Comparison of ENCODE assay signal across 15 cellular contexts in the genomic region with DNA sequence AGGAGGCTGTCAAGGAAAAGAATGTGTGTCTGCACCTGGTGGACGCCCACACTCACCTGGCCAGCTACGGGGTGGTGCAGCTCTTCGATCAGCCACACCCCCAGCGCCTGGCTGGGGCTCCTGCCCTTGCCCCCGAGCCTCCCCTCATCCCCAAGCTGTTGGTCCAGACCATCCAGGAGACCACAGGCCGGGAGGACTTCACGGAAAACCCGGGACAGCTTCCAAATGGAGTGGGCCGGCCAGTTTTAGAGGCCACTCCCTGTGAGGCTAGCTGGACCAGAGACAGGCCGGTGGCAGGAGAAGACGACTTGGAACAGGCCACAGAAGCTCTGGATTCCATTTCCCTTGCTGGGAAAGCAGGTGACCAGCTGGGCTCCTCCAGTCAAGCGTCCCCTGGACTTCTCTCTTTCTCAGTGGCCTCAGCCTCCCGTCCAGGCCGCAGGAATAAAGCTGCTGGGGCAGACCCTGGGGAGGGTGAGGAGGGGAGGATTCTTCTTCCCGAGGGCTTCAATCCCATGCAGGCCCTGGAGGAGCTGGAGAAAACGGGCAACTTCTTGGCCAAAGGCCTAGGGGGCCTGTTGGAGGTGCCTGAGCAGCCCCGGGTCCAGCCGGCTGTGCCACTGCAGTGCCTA. TPM values are rescaled to one million over a fixed set of nuclear protein-coding genes. Genes with fewer than 3 reads are reported as not detected.
A peak's percentile ranks its signal among the peaks of the same experiment; 100 is the strongest.
DNase-seq lines count a peak whose midpoint lies in the region; ATAC-seq, FAIRE-seq and TF ChIP-seq lines count a peak whose summit lies in the region.
"Had no signal": no experiment of that assay in that cellular context is flagged by ENCODE, and none has a peak within 500 bp of the region (broad histone marks: within the 10 kb centered on the region; RNA-seq: fewer than 3 reads in every experiment).

No MANE protein-coding gene starts in this region.

- H3K4me3 ChIP-seq in K562, result no peak overlapping the region

- peaks cover 10% of the 10 kb centered on the region; the same call in 1 of the 3 replicates for H3K36me3 ChIP-seq in K562 (ENCODE audit: control insufficient read depth, insufficient read depth, low read length)

- in situ Hi-C loops in K562 (cut with MboI), result no loop called here

- ATAC-seq in natural killer cell treated with Interleukin-12 subunit alpha and Interleukin-12 subunit beta and Interleukin-15 and Interleukin-18, amount 100 ng/mL, for 72 hours, result no peak
- ATAC-seq in natural killer cell (no peak), K562 (no peak)
- ATAC-seq: CD8-positive, alpha-beta T cell had no signal

- no peaks in the 10 kb centered on the region for H3K9me3 ChIP-seq in K562 (replicated peaks; ENCODE audit: control insufficient read depth, insufficient read depth, low read depth, low read length)
- H3K9me3 ChIP-seq: BE2C had no signal

- TF ChIP-seq RAD21 in K562 (CRISPR knock-in tag; conservative IDR thresholded peaks at IDR 0.05 in 1 of 2, IDR thresholded peaks at IDR 0.05 in 1 of 2), result no peak

- H3K27ac ChIP-seq in K562 (ENCODE audit: extremely low read depth, low read depth, low read length), result no peak overlapping the region

- peaks cover 30 to 74% of the 10 kb centered on the region in 2 experiments for H3K4me1 ChIP-seq in K562 (replicated peaks in 1 of 2; ENCODE audit: control insufficient read depth in 2 of 2, insufficient read depth in 2 of 2, low read length in 2 of 2)

- FAIRE-seq in K562 (lab: Jason Lieb, UNC), result no peak

- H3K27me3 ChIP-seq in K562 (ENCODE audit: control insufficient read depth in 2 of 2, insufficient read depth in 2 of 2, low read length in 2 of 2), result no peaks in the 10 kb centered on the region
- H3K27me3 ChIP-seq: BE2C had no signal

- POLR2A ChIA-PET in K562 (lab: Yijun Ruan, JAX), result interaction anchor here (0.8 to 4.4 kb wide), 3 partner anchors 10 to 53 kb away, joined by 3 to 25 read pairs (median 4); no protein-coding TSS in a partner anchor

- CTCF ChIA-PET in K562 (lab: Yijun Ruan, JAX; ENCODE audit: low intra/inter-chr PET ratio), result no interaction called here

- TF ChIP-seq EP300 in K562 (IDR thresholded peaks at IDR 0.05; ENCODE audit: low read length), result no peak

- peaks cover 24 to 26% of the 10 kb centered on the region in 2 donors for H3K4me1 Mint-ChIP-seq in natural killer cell treated with Interleukin-12 subunit alpha and Interleukin-12 subunit beta and Interleukin-15 and Interleukin-18, amount 100 ng/mL, for 72 hours (ENCODE audit: low read depth in 2 of 2)
- peaks cover 20 to 41% of the 10 kb centered on the region in 2 donors for H3K4me1 Mint-ChIP-seq in natural killer cell
- peaks cover 25% of the 10 kb centered on the region for H3K4me1 Mint-ChIP-seq in nephron

- no peaks in the 10 kb centered on the region for H3K9me1 ChIP-seq in K562 (ENCODE audit: control insufficient read depth, insufficient read depth, low read length)

- no TSS peak for BruUV-seq in K562 (replicated peaks; lab: Mats Ljungman, UMichigan)

- peak overlapping the region in 1 of 2 experiments; percentile 26; a peak in 1 of 4 replicates for H3K9ac ChIP-seq in K562 (ENCODE audit: insufficient read depth in 1 of 2, low read depth in 2 of 2, low read length in 2 of 2)

- intact Hi-C loops in natural killer cell (cut with micrococcal nuclease), result no loop called here
- intact Hi-C loops in K562 (cut with micrococcal nuclease), result no loop called here

- H3K27ac Mint-ChIP-seq in natural killer cell treated with Interleukin-12 subunit alpha and Interleukin-12 subunit beta and Interleukin-15 and Interleukin-18, amount 100 ng/mL, for 72 hours, result no peak overlapping the region
- H3K27ac Mint-ChIP-seq in natural killer cell, result no peak overlapping the region
- no peak overlapping the region for H3K27ac Mint-ChIP-seq in nephron
- H3K27ac Mint-ChIP-seq: CD8-positive, alpha-beta T cell had no signal

- WGBS in K562 (ENCODE audit: insufficient coverage, low coverage, missing lambda C conversion rate), result 81% methylated on average over 10 of the region's 18 CpGs

- no peaks in the 10 kb centered on the region for H3K27me3 Mint-ChIP-seq in natural killer cell treated with Interleukin-12 subunit alpha and Interleukin-12 subunit beta and Interleukin-15 and Interleukin-18, amount 100 ng/mL, for 72 hours
- H3K27me3 Mint-ChIP-seq in natural killer cell (ENCODE audit: low read depth in 2 of 2), result no peaks in the 10 kb centered on the region
- no peaks in the 10 kb centered on the region for H3K27me3 Mint-ChIP-seq in nephron (ENCODE audit: low read depth)
- H3K27me3 Mint-ChIP-seq: IgD-negative memory B cell had no signal

- no peaks in the 10 kb centered on the region for H3K9me3 Mint-ChIP-seq in natural killer cell treated with Interleukin-12 subunit alpha and Interleukin-12 subunit beta and Interleukin-15 and Interleukin-18, amount 100 ng/mL, for 72 hours
- no peaks in the 10 kb centered on the region for H3K9me3 Mint-ChIP-seq in natural killer cell
- H3K9me3 Mint-ChIP-seq in nephron, result no peaks in the 10 kb centered on the region
- H3K9me3 Mint-ChIP-seq: CD8-positive, alpha-beta T cell; IgD-negative memory B cell had no signal

- H3K4me2 ChIP-seq in K562 (ENCODE audit: insufficient read depth, low read length), result no peak overlapping the region

- H3K79me2 ChIP-seq in K562 (ENCODE audit: control insufficient read depth, insufficient read depth, low read length), result peaks cover 15% of the 10 kb centered on the region; the same call in 2 of the 3 replicates

- DNase-seq in natural killer cell treated with Interleukin-12 subunit alpha and Interleukin-12 subunit beta and Interleukin-15 and Interleukin-18, amount 100 ng/mL, for 72 hours (ENCODE audit: low spot score), result peak; percentile 55
- DNase-seq in natural killer cell (no peak), K562 (ENCODE audit: extremely low read depth in 1 of 4, low spot score in 3 of 4) (no peak), NCI-H526 treated with DMSO at 0.1 percent for 48 hours (lab: John Stamatoyannopoulos, UW) (no peak), NAMALWA (ENCODE audit: low spot score) (no peak)
- DNase-seq in stimulated activated CD4-positive, alpha-beta T cell treated with anti-CD3 and anti-CD28 coated beads, Interleukin-4, amount 100 ng/mL, for 24 hours, result no peak
- DNase-seq: ACHN; BE2C; CD8-positive, alpha-beta T cell; GOT3; NCI-H146; NCI-H2081 treated with DMSO at 0.1 percent for 48 hours; NCI-H524 had no signal

- H3K36me3 Mint-ChIP-seq in natural killer cell treated with Interleukin-12 subunit alpha and Interleukin-12 subunit beta and Interleukin-15 and Interleukin-18, amount 100 ng/mL, for 72 hours, result no peaks in the 10 kb centered on the region
- H3K36me3 Mint-ChIP-seq in natural killer cell (no peaks in the 10 kb centered on the region), nephron (ENCODE audit: low read depth) (peaks cover 15% of the 10 kb centered on the region)

- no peaks in the 10 kb centered on the region for H4K20me1 ChIP-seq in K562 (replicated peaks; ENCODE audit: control insufficient read depth, insufficient read depth, low read length)

- no peak for TF ChIP-seq CTCF in natural killer cell (IDR thresholded peaks at IDR 0.05)
- TF ChIP-seq CTCF in K562 (IDR thresholded peaks at IDR 0.05 in 2 of 3, conservative IDR thresholded peaks at IDR 0.05 in 1 of 3; ENCODE audit: insufficient read depth in 2 of 3, low read depth in 1 of 3, low read length in 3 of 3), result no peak
- TF ChIP-seq CTCF in nephron (IDR thresholded peaks at IDR 0.05; ENCODE audit: unreplicated experiment in 3 of 3), result no peak

- no peak for TF ChIP-seq POLR2A in K562 (conservative IDR thresholded peaks at IDR 0.05)

- no peak overlapping the region for H3K4me3 Mint-ChIP-seq in natural killer cell treated with Interleukin-12 subunit alpha and Interleukin-12 subunit beta and Interleukin-15 and Interleukin-18, amount 100 ng/mL, for 72 hours
- H3K4me3 Mint-ChIP-seq in natural killer cell (no peak overlapping the region), nephron (peak overlapping the region; percentile 19 to 78 (median 25))

- no peak overlapping the region for H2AFZ ChIP-seq in K562 (ENCODE audit: low read depth, low read length)

RNA-seq across cellular contexts. Expression of gene WDR81, which starts 2.2 kb away (rescaled TPM):
- 10 to 100 TPM; 17.9 to 30.9 TPM for total RNA-seq in natural killer cell treated with Interleukin-12 subunit alpha and Interleukin-12 subunit beta and Interleukin-15 and Interleukin-18, amount 100 ng/mL, for 72 hours
- 10 to 100 TPM; 40.8 to 54.2 (median 46.2) TPM for total RNA-seq in natural killer cell
- 13.5 and 42.5 TPM in 2 replicates for total RNA-seq in K562 (2011; cell fraction: chromatin; rRNA removed; ENCODE audit: low replicate concordance)
- total RNA-seq in K562 (2011; cell fraction: nucleolus; rRNA removed), result 29.2 and 35.2 TPM in 2 replicates
- total RNA-seq in K562 (2011; cell fraction: nucleoplasm; rRNA removed), result 14.9 and 15.0 TPM in 2 replicates
- 11.1 and 12.5 TPM in 2 replicates for total RNA-seq in K562 (2014; rRNA removed)
- total RNA-seq in K562 (2014; rRNA removed; fragmentation: Illumina TruSeq; extraction: Trizol), result 0.89 and 1.7 TPM in 2 replicates
- 4.3 and 5.3 TPM in 2 replicates for total RNA-seq in K562 (2015; rRNA removed; fragmentation: Illumina TruSeq; extraction: Trizol)
- 13.0 and 17.1 TPM in 2 replicates for total RNA-seq in K562 (2021)
- 2.7 and 5.1 TPM in 2 replicates for polyA plus RNA-seq in K562 (2011; rRNA removed)
- 5.3 and 9.9 TPM in 2 replicates for polyA plus RNA-seq in K562 (2011; cell fraction: cytosol; rRNA removed)
- polyA plus RNA-seq in K562 (2011; cell fraction: nucleus; rRNA removed), result 26.4 and 53.6 TPM in 2 replicates
- 8.7 and 12.9 TPM in 2 replicates for polyA plus RNA-seq in K562 (2012)
- polyA plus RNA-seq in K562 (2014; fragmentation: Illumina TruSeq; extraction: Trizol), result 3.3 and 9.0 TPM in 2 replicates
- under 1 TPM; 0.01 to 0.04 TPM for polyA plus RNA-seq in K562 (2014; fragmentation: Nextera tagmentation; extraction: Ambion mirVana)
- polyA plus RNA-seq in K562 (2014; rRNA removed), result 12.2 and 12.9 TPM in 2 replicates
- 1.3 and 3.6 TPM in 2 replicates for polyA minus RNA-seq in K562 (2011; rRNA and poly(A)+ RNA removed)
- polyA minus RNA-seq in K562 (2011; cell fraction: cytosol; rRNA and poly(A)+ RNA removed), result 10.1 and 18.5 TPM in 2 replicates
- polyA minus RNA-seq in K562 (2011; cell fraction: nucleus; rRNA and poly(A)+ RNA removed), result 9.9 and 15.3 TPM in 2 replicates

RNA-seq across cellular contexts. Expression of gene SERPINF2, which starts 15.9 kb away (rescaled TPM):
- under 1 TPM in 1 of 2 donors, not detected in 1; 0.24 TPM for total RNA-seq in natural killer cell treated with Interleukin-12 subunit alpha and Interleukin-12 subunit beta and Interleukin-15 and Interleukin-18, amount 100 ng/mL, for 72 hours
- total RNA-seq in natural killer cell (under 1 TPM; 0.47 to 0.84 (median 0.48) TPM), K562 (2014; rRNA removed) (not detected in 2 replicates), K562 (2014; rRNA removed; fragmentation: Illumina TruSeq; extraction: Trizol) (not detected in 2 replicates), K562 (2015; rRNA removed; fragmentation: Illumina TruSeq; extraction: Trizol) (not detected in 2 replicates), K562 (2021) (0.22 TPM in 2 replicates)
- total RNA-seq in K562 (2011; cell fraction: chromatin; rRNA removed; ENCODE audit: low replicate concordance), result 0.25 TPM in 1 of 2 replicates, not detected in the other
- not detected in 2 replicates for total RNA-seq in K562 (2011; cell fraction: nucleolus; rRNA removed)
- total RNA-seq in K562 (2011; cell fraction: nucleoplasm; rRNA removed), result not detected in 2 replicates
- polyA plus RNA-seq in K562 (2011; rRNA removed) (0.04 TPM in 1 of 2 replicates, not detected in the other), K562 (2014; fragmentation: Illumina TruSeq; extraction: Trizol) (not detected in 2 replicates), K562 (2014; fragmentation: Nextera tagmentation; extraction: Ambion mirVana) (not detected), K562 (2014; rRNA removed) (not detected in 2 replicates)
- polyA plus RNA-seq in K562 (2011; cell fraction: cytosol; rRNA removed), result 0.03 TPM in 1 of 2 replicates, not detected in the other
- polyA plus RNA-seq in K562 (2011; cell fraction: nucleus; rRNA removed), result 0.07 TPM in 1 of 2 replicates, not detected in the other
- polyA plus RNA-seq in K562 (2012), result 0.03 and 0.06 TPM in 2 replicates
- polyA minus RNA-seq in K562 (2011; rRNA and poly(A)+ RNA removed), result not detected in 2 replicates
- polyA minus RNA-seq in K562 (2011; cell fraction: cytosol; rRNA and poly(A)+ RNA removed), result 0.91 TPM in 1 of 2 replicates, not detected in the other
- not detected in 2 replicates for polyA minus RNA-seq in K562 (2011; cell fraction: nucleus; rRNA and poly(A)+ RNA removed)

RNA-seq across cellular contexts. Expression of gene TLCD2, which starts 16.6 kb away (rescaled TPM):
- under 1 TPM; 0.17 to 0.78 TPM for total RNA-seq in natural killer cell treated with Interleukin-12 subunit alpha and Interleukin-12 subunit beta and Interleukin-15 and Interleukin-18, amount 100 ng/mL, for 72 hours
- total RNA-seq in natural killer cell, result under 1 TPM; 0.18 to 0.28 (median 0.28) TPM
- 1.2 and 1.5 TPM in 2 replicates for total RNA-seq in K562 (2011; cell fraction: chromatin; rRNA removed; ENCODE audit: low replicate concordance)
- 1.1 and 1.2 TPM in 2 replicates for total RNA-seq in K562 (2011; cell fraction: nucleolus; rRNA removed)
- total RNA-seq in K562 (2011; cell fraction: nucleoplasm; rRNA removed), result 1.2 and 1.5 TPM in 2 replicates
- total RNA-seq in K562 (2014; rRNA removed), result 0.45 and 0.54 TPM in 2 replicates
- 0.64 and 0.65 TPM in 2 replicates for total RNA-seq in K562 (2014; rRNA removed; fragmentation: Illumina TruSeq; extraction: Trizol)
- total RNA-seq in K562 (2015; rRNA removed; fragmentation: Illumina TruSeq; extraction: Trizol), result 0.76 and 0.98 TPM in 2 replicates
- 0.78 and 0.89 TPM in 2 replicates for total RNA-seq in K562 (2021)
- polyA plus RNA-seq in K562 (2011; rRNA removed), result 0.46 and 0.50 TPM in 2 replicates
- polyA plus RNA-seq in K562 (2011; cell fraction: cytosol; rRNA removed), result 0.49 and 0.53 TPM in 2 replicates
- 0.39 and 0.54 TPM in 2 replicates for polyA plus RNA-seq in K562 (2011; cell fraction: nucleus; rRNA removed)
- 0.89 and 4.5 TPM in 2 replicates for polyA plus RNA-seq in K562 (2012)
- polyA plus RNA-seq in K562 (2014; fragmentation: Illumina TruSeq; extraction: Trizol), result 0.58 and 0.64 TPM in 2 replicates
- polyA plus RNA-seq in K562 (2014; fragmentation: Nextera tagmentation; extraction: Ambion mirVana), result under 1 TPM; 0.10 to 0.13 TPM
- polyA plus RNA-seq in K562 (2014; rRNA removed), result 0.73 and 1.0 TPM in 2 replicates
- 0.72 and 0.81 TPM in 2 replicates for polyA minus RNA-seq in K562 (2011; rRNA and poly(A)+ RNA removed)
- 0.48 and 0.73 TPM in 2 replicates for polyA minus RNA-seq in K562 (2011; cell fraction: cytosol; rRNA and poly(A)+ RNA removed)
- 0.40 and 0.56 TPM in 2 replicates for polyA minus RNA-seq in K562 (2011; cell fraction: nucleus; rRNA and poly(A)+ RNA removed)
- polyA plus RNA-seq: IgD-negative memory B cell had no signal

RNA-seq across cellular contexts. Expression of gene SERPINF1, which starts 35.1 kb away (rescaled TPM):
- total RNA-seq in natural killer cell treated with Interleukin-12 subunit alpha and Interleukin-12 subunit beta and Interleukin-15 and Interleukin-18, amount 100 ng/mL, for 72 hours, result not detected
- total RNA-seq in natural killer cell (1 to 10 TPM in 2 of 3 donors, not detected in 1; 1.0 to 2.1 TPM), K562 (2014; rRNA removed) (37.7 and 54.7 TPM in 2 replicates), K562 (2014; rRNA removed; fragmentation: Illumina TruSeq; extraction: Trizol) (21.5 and 27.5 TPM in 2 replicates), K562 (2015; rRNA removed; fragmentation: Illumina TruSeq; extraction: Trizol) (37.0 and 40.4 TPM in 2 replicates), K562 (2021) (34.5 and 44.2 TPM in 2 replicates)
- 49.3 and 78.6 TPM in 2 replicates for total RNA-seq in K562 (2011; cell fraction: chromatin; rRNA removed; ENCODE audit: low replicate concordance)
- total RNA-seq in K562 (2011; cell fraction: nucleolus; rRNA removed), result 114 and 121 TPM in 2 replicates
- 64.9 and 87.2 TPM in 2 replicates for total RNA-seq in K562 (2011; cell fraction: nucleoplasm; rRNA removed)
- polyA plus RNA-seq in K562 (2011; rRNA removed) (66.9 and 85.2 TPM in 2 replicates), K562 (2014; fragmentation: Illumina TruSeq; extraction: Trizol) (44.8 and 53.4 TPM in 2 replicates), K562 (2014; fragmentation: Nextera tagmentation; extraction: Ambion mirVana) (1 to 10 TPM; 2.6 to 6.3 TPM), K562 (2014; rRNA removed) (42.4 and 78.9 TPM in 2 replicates)
- 137 and 141 TPM in 2 replicates for polyA plus RNA-seq in K562 (2011; cell fraction: cytosol; rRNA removed)
- polyA plus RNA-seq in K562 (2011; cell fraction: nucleus; rRNA removed), result 57.8 and 67.5 TPM in 2 replicates
- 34.1 and 98.1 TPM in 2 replicates for polyA plus RNA-seq in K562 (2012)
- 35.2 and 36.2 TPM in 2 replicates for polyA minus RNA-seq in K562 (2011; rRNA and poly(A)+ RNA removed)
- 21.5 and 27.6 TPM in 2 replicates for polyA minus RNA-seq in K562 (2011; cell fraction: cytosol; rRNA and poly(A)+ RNA removed)
- polyA minus RNA-seq in K562 (2011; cell fraction: nucleus; rRNA and poly(A)+ RNA removed), result 9.0 and 17.2 TPM in 2 replicates

RNA-seq across cellular contexts. Expression of gene PRPF8, which starts 42.1 kb away (rescaled TPM):
- total RNA-seq in natural killer cell treated with Interleukin-12 subunit alpha and Interleukin-12 subunit beta and Interleukin-15 and Interleukin-18, amount 100 ng/mL, for 72 hours, result 100 to 1,000 TPM; 348 to 422 TPM
- total RNA-seq in natural killer cell (100 to 1,000 TPM; 475 to 508 (median 480) TPM), K562 (2014; rRNA removed) (85.9 and 111 TPM in 2 replicates), K562 (2014; rRNA removed; fragmentation: Illumina TruSeq; extraction: Trizol) (64.3 and 72.1 TPM in 2 replicates), K562 (2015; rRNA removed; fragmentation: Illumina TruSeq; extraction: Trizol) (64.6 and 74.2 TPM in 2 replicates), K562 (2021) (278 and 294 TPM in 2 replicates)
- total RNA-seq in K562 (2011; cell fraction: chromatin; rRNA removed; ENCODE audit: low replicate concordance), result 654 and 969 TPM in 2 replicates
- 322 and 340 TPM in 2 replicates for total RNA-seq in K562 (2011; cell fraction: nucleolus; rRNA removed)
- 351 and 363 TPM in 2 replicates for total RNA-seq in K562 (2011; cell fraction: nucleoplasm; rRNA removed)
- polyA plus RNA-seq in K562 (2011; rRNA removed) (64.3 and 160 TPM in 2 replicates), K562 (2014; fragmentation: Illumina TruSeq; extraction: Trizol) (208 and 224 TPM in 2 replicates), K562 (2014; fragmentation: Nextera tagmentation; extraction: Ambion mirVana) (100 to 1,000 TPM; 128 to 174 TPM), K562 (2014; rRNA removed) (77.2 and 85.9 TPM in 2 replicates)
- polyA plus RNA-seq in K562 (2011; cell fraction: cytosol; rRNA removed), result 111 and 123 TPM in 2 replicates
- 279 and 287 TPM in 2 replicates for polyA plus RNA-seq in K562 (2011; cell fraction: nucleus; rRNA removed)
- polyA plus RNA-seq in K562 (2012), result 137 and 179 TPM in 2 replicates
- 219 and 329 TPM in 2 replicates for polyA minus RNA-seq in K562 (2011; rRNA and poly(A)+ RNA removed)
- polyA minus RNA-seq in K562 (2011; cell fraction: cytosol; rRNA and poly(A)+ RNA removed), result 406 and 503 TPM in 2 replicates
- polyA minus RNA-seq in K562 (2011; cell fraction: nucleus; rRNA and poly(A)+ RNA removed), result 87.5 and 163 TPM in 2 replicates

Comparison
In these comparisons a context has a peak if more than half of its experiments do, and no peak if none do; other contexts are left out.
1. H3K4me3 Mint-ChIP-seq: peak in nephron (3 of 3); none in natural killer cell treated with Interleukin-12 subunit alpha and Interleukin-12 subunit beta and Interleukin-15 and Interleukin-18, amount 100 ng/mL, for 72 hours (single experiment) and natural killer cell (single experiment).